Comparison of ENCODE assay signal across 11 cellular contexts in genomic region chr7:31052504-31052840, GRCh38. TPM values are rescaled to one million over a fixed set of nuclear protein-coding genes. Genes with fewer than 3 reads are reported as not detected.
DNase-seq lines count a peak whose midpoint lies in the region; ATAC-seq and TF ChIP-seq lines count a peak whose summit lies in the region.
"Had no signal": no experiment of that assay in that cellular context is flagged by ENCODE, and none has a peak within 500 bp of the region (broad histone marks: within the 10 kb centered on the region; RNA-seq: fewer than 3 reads in every experiment).

No MANE protein-coding gene starts in this region.

- no peaks in the 10 kb centered on the region for H3K36me3 ChIP-seq in ectodermal cell (ENCODE audit: control insufficient read depth, insufficient read depth, low read length)
- no peaks in the 10 kb centered on the region for H3K36me3 ChIP-seq in muscle layer of colon (ENCODE audit: insufficient read depth, low read length)
- no peaks in the 10 kb centered on the region for H3K36me3 ChIP-seq in tibial artery

- no peak for TF ChIP-seq CTCF in tibial artery (IDR thresholded peaks at IDR 0.05)

- intact Hi-C loops in tibial artery (cut with DNase I; ENCODE audit: low total_unique reads), result no loop called here

- no peaks in the 10 kb centered on the region for H3K9me3 ChIP-seq in ectodermal cell (ENCODE audit: control insufficient read depth, low read length)
- no peaks in the 10 kb centered on the region for H3K9me3 ChIP-seq in muscle layer of colon (ENCODE audit: low read length)
- H3K9me3 ChIP-seq in tibial artery, result no peaks in the 10 kb centered on the region

- DNase-seq in NCI-H1092 treated with DMSO at 0.1 percent for 48 hours (lab: John Stamatoyannopoulos, UW), result peak; percentile 21
- DNase-seq in NCI-H1092 (lab: John Stamatoyannopoulos, UW), result no peak
- no peak for DNase-seq in tibial artery
- DNase-seq in activated effector memory CD4-positive, alpha-beta T cell treated with anti-CD3 and anti-CD28 coated beads, Interleukin-2, amount 50 U/mL, for 16 hours, result no peak
- DNase-seq in NCI-H345 (lab: John Stamatoyannopoulos, UW), result no peak
- DNase-seq: activated naive CD8-positive, alpha-beta T cell treated with anti-CD3 and anti-CD28 coated beads, Interleukin-2, amount 50 U/mL, for 24 hours; effector memory CD8-positive, alpha-beta T cell; GOT3 had no signal

- peak overlapping the region; percentile 66 for H3K4me3 ChIP-seq in ectodermal cell (ENCODE audit: insufficient read depth, low read depth, low read length)
- peak overlapping the region; percentile 14 to 47 for H3K4me3 ChIP-seq in muscle layer of colon (ENCODE audit: low read depth in 1 of 2, low read length in 2 of 2)
- H3K4me3 ChIP-seq in tibial artery, result peak overlapping the region; percentile 1 to 37

- H3K4me1 ChIP-seq in ectodermal cell (ENCODE audit: control insufficient read depth, insufficient read depth, low read length) (peaks cover 46% of the 10 kb centered on the region), muscle layer of colon (ENCODE audit: insufficient read depth, low read length) (no peaks in the 10 kb centered on the region), tibial artery (peaks cover 0 to 16% (median 13%) of the 10 kb centered on the region in 4 donors)

- ATAC-seq in GM18520 (IDR thresholded peaks at IDR 0.05; ENCODE audit: unreplicated experiment), result no peak
- ATAC-seq: activated naive CD8-positive, alpha-beta T cell treated with anti-CD3 and anti-CD28 coated beads, Interleukin-2, amount 50 U/mL, for 24 hours; effector memory CD8-positive, alpha-beta T cell had no signal

- H3K27me3 ChIP-seq in ectodermal cell (ENCODE audit: control insufficient read depth, insufficient read depth, low read length, poor library complexity, severe bottlenecking) (peaks cover 41% of the 10 kb centered on the region), muscle layer of colon (ENCODE audit: control insufficient read depth in 1 of 2, insufficient read depth in 2 of 2, low read length in 2 of 2) (peaks cover 5 to 22% of the 10 kb centered on the region in 2 donors), tibial artery (peaks cover 0 to 56% of the 10 kb centered on the region in 2 donors)

- H3K9ac ChIP-seq in muscle layer of colon (ENCODE audit: low read length), result no peak overlapping the region

- 0% methylated on average over 47 of the region's 47 CpGs for WGBS in ectodermal cell, 2 experiments

- H3K27ac ChIP-seq in ectodermal cell (ENCODE audit: insufficient read depth, low read depth, low read length, poor library complexity, severe bottlenecking) (no peak overlapping the region), muscle layer of colon (ENCODE audit: low read depth, low read length) (no peak overlapping the region), tibial artery (no peak overlapping the region)

RNA-seq across cellular contexts. Expression of gene ADCYAP1R1, which starts 0.4 kb away (rescaled TPM):
- 18.0 TPM for polyA plus RNA-seq in ectodermal cell (2013, experiment 1 of 4)
- polyA plus RNA-seq in ectodermal cell (2013, experiment 2 of 4), result 17.5 TPM
- polyA plus RNA-seq in ectodermal cell (2013, experiment 3 of 4), result 12.2 TPM
- polyA plus RNA-seq in ectodermal cell (2013, experiment 4 of 4), result 14.8 TPM
